ENCODE assay signal across 8 cellular contexts in genomic region chr5:154857534-154858250, GRCh38. TPM values are rescaled to one million over a fixed set of nuclear protein-coding genes. Genes with fewer than 3 reads are reported as not detected.
A peak's percentile ranks its signal among the peaks of the same experiment; 100 is the strongest.
DNase-seq lines count a peak whose midpoint lies in the region; ATAC-seq, FAIRE-seq and TF ChIP-seq lines count a peak whose summit lies in the region.

No MANE protein-coding gene starts in this region.

- H3K4me3 ChIP-seq in ACC112 (ENCODE audit: low read depth, low read length) (peak overlapping the region; percentile 97), WI38 (ENCODE audit: low read depth, low read length) (peak overlapping the region; percentile 62), bronchial epithelial cell (ENCODE audit: low read depth, low read length) (peak overlapping the region; percentile 74)

- H3K27ac ChIP-seq in ACC112 (ENCODE audit: low read depth, low read length) = peak overlapping the region; percentile 100

- H3K27me3 Mint-ChIP-seq in immature natural killer cell (ENCODE audit: low read depth in 3 of 3) = peaks cover 8 to 16% (median 10%) of the 10 kb centered on the region in 3 donors

- TF ChIP-seq CTCF in WI38 (IDR thresholded peaks at IDR 0.05; ENCODE audit: low read depth, low read length) (no peak), bronchial epithelial cell (IDR thresholded peaks at IDR 0.05; ENCODE audit: insufficient read depth, low read length, severe bottlenecking) (peak; percentile 0)

- peaks cover 43% of the 10 kb centered on the region for H3K79me2 ChIP-seq in ACC112 (ENCODE audit: control insufficient read depth, insufficient read depth, low read length, unreplicated experiment)

- peak overlapping the region; percentile 87 to 99 (median 96) for H3K4me3 Mint-ChIP-seq in immature natural killer cell

- peak overlapping the region; percentile 92 to 97 (median 94) for H3K27ac Mint-ChIP-seq in immature natural killer cell

- no peak for FAIRE-seq in bronchial epithelial cell (lab: Jason Lieb, UNC)

- H3K4me1 ChIP-seq in ACC112 (ENCODE audit: control insufficient read depth, insufficient read depth, low read length, unreplicated experiment) = peaks cover 20% of the 10 kb centered on the region

- no peaks in the 10 kb centered on the region for H3K27me3 ChIP-seq in ACC112 (ENCODE audit: insufficient read depth, low read length)
- H3K27me3 ChIP-seq in bronchial epithelial cell (ENCODE audit: control insufficient read depth, insufficient read depth, low read length) = no peaks in the 10 kb centered on the region

- no peaks in the 10 kb centered on the region for H3K36me3 Mint-ChIP-seq in immature natural killer cell

- peak overlapping the region; percentile 95 for H2AFZ ChIP-seq in ACC112 (ENCODE audit: low read length, unreplicated experiment)

- peak; percentile 63 for ATAC-seq in GM18867 (IDR thresholded peaks at IDR 0.05; ENCODE audit: unreplicated experiment)
- ATAC-seq in HG03097 (IDR thresholded peaks at IDR 0.05; ENCODE audit: low FRiP score, unreplicated experiment) = peak; percentile 52

- no peaks in the 10 kb centered on the region for H3K36me3 ChIP-seq in ACC112 (ENCODE audit: insufficient read depth, low read length)
- no peaks in the 10 kb centered on the region for H3K36me3 ChIP-seq in bronchial epithelial cell (ENCODE audit: control insufficient read depth, insufficient read depth, low read length)

- no peaks in the 10 kb centered on the region for H3K9me3 Mint-ChIP-seq in immature natural killer cell

- peak; percentile 91 for DNase-seq in NCI-H2171 treated with DMSO at 0.1 percent for 48 hours (lab: John Stamatoyannopoulos, UW)
- peak; percentile 84 for DNase-seq in bronchial epithelial cell (ENCODE audit: low read depth)
- DNase-seq in immature natural killer cell = peak; percentile 86 to 89 (median 87)
- DNase-seq in smooth muscle cell of the brain vasculature (ENCODE audit: low read depth, low spot score) = peak; percentile 94

- H3K4me1 Mint-ChIP-seq in immature natural killer cell = peaks cover 45 to 49% of the 10 kb centered on the region in 2 donors

RNA-seq across cellular contexts. Expression of gene CNOT8, which starts 0.7 kb away (rescaled TPM):
- 41.2 and 56.1 TPM in 2 replicates for total RNA-seq in bronchial epithelial cell
- 100 to 1,000 TPM; 145 to 212 (median 153) TPM for polyA plus RNA-seq in immature natural killer cell

RNA-seq across cellular contexts. Expression of gene FAXDC2, which starts 7.3 kb away (rescaled TPM):
- 0.13 and 1.1 TPM in 2 replicates for total RNA-seq in bronchial epithelial cell
- polyA plus RNA-seq in immature natural killer cell = 1 to 10 TPM in 1 of 3 donors, under 1 TPM in 1, not detected in 1; 0.72 to 3.7 TPM

Comparison
In these comparisons a context has a peak if more than half of its experiments do, and no peak if none do; other contexts are left out.
1. Peak in every context shown above with its lines: DNase-seq, ATAC-seq, H3K4me3 ChIP-seq and H3K27ac ChIP-seq.